In the genomic region with DNA sequence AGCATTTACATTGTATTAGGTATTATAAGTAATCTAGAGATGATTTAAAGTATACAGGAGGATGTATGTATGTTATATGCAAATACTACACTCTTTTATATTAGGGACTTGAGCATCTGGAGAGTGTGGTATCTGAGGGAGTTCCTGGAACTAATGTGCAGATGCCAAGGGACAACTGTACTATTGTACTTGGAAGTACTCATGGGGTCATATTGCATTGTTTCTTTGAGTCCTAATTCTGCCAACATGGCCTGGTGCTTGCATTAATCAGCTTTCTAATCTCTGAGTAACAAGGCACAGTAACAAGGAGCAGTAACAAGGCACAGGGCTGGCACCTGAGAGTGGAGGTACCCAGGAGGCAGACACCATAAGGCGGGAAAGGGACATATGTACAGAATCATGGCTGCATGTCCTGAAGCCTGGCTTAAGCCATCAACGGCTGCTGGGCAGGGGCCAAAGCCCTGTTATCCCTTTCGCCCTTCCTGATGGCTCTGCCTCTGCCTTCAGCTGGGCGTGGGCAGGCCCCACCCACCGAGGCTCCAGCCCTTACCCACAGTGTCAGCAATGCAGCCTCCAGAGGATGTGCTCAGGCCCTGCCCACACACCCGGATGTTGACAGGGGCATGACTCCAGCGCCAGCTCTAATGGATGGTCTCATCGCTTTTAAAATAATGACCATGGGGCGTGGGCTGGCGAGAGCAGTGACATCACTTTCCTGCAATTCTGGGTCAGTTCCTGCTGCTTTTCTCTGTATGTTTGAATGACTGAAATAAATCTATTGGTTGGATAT, we compare ENCODE assay signal across 24 cellular contexts. TPM values are rescaled to one million over a fixed set of nuclear protein-coding genes. Genes with fewer than 3 reads are reported as not detected.
DNase-seq lines count a peak whose midpoint lies in the region; ATAC-seq, FAIRE-seq and TF ChIP-seq lines count a peak whose summit lies in the region.
"Had no signal": no experiment of that assay in that cellular context is flagged by ENCODE, and none has a peak within 500 bp of the region (broad histone marks: within the 10 kb centered on the region; RNA-seq: fewer than 3 reads in every experiment).

No MANE protein-coding gene starts in this region.

- no peak for ATAC-seq in GM18498 (IDR thresholded peaks at IDR 0.05; ENCODE audit: unreplicated experiment)
- ATAC-seq: activated naive CD4-positive, alpha-beta T cell treated with anti-CD3 and anti-CD28 coated beads, Interleukin-2, amount 50 U/mL, for 72 hours; sciatic nerve had no signal

- H3K4me2 ChIP-seq in endothelial cell of umbilical vein (ENCODE audit: insufficient read depth, low read length): no peak overlapping the region
- H3K4me2 ChIP-seq in skeletal muscle satellite cell (ENCODE audit: low read length): peak overlapping the region; percentile 36

- H3K9ac ChIP-seq in endothelial cell of umbilical vein (replicated peaks; ENCODE audit: extremely low read depth, insufficient read depth, low read length) (no peak overlapping the region), skeletal muscle satellite cell (ENCODE audit: low read depth, low read length) (no peak overlapping the region)

- no TSS peak for BruUV-seq in endothelial cell of umbilical vein (replicated peaks; lab: Mats Ljungman, UMichigan)

- FAIRE-seq in H54 (lab: Jason Lieb, UNC) (no peak), endothelial cell of umbilical vein (lab: Jason Lieb, UNC) (peak; percentile 63)
- FAIRE-seq: frontal cortex had no signal

- dilution Hi-C loops in endothelial cell of umbilical vein (cut with MboI; ENCODE audit: extremely low pct_ligation_motif_present, low sequenced_read_pairs): no loop called here

- POLR2A ChIA-PET in endothelial cell of umbilical vein (lab: Charles Lee): no interaction called here

- H3K79me2 ChIP-seq in endothelial cell of umbilical vein (ENCODE audit: control insufficient read depth, insufficient read depth, low read length): no peaks in the 10 kb centered on the region

- H3K9me3 ChIP-seq in endothelial cell of umbilical vein (replicated peaks; ENCODE audit: control insufficient read depth, insufficient read depth, low read length) (no peaks in the 10 kb centered on the region), skeletal muscle satellite cell (replicated peaks; ENCODE audit: low read length) (no peaks in the 10 kb centered on the region)
- H3K9me3 ChIP-seq: HAP-1, neutrophil, thoracic aorta had no signal

- intact Hi-C loops in endothelial cell of umbilical vein (cut with micrococcal nuclease): no loop called here

- peaks cover 11% of the 10 kb centered on the region for H3K4me1 ChIP-seq in endothelial cell of umbilical vein (ENCODE audit: control insufficient read depth, extremely low read depth, insufficient read depth, low read length)
- H3K4me1 ChIP-seq in skeletal muscle satellite cell (ENCODE audit: control insufficient read depth, insufficient read depth, low read length): peaks cover 16% of the 10 kb centered on the region
- H3K4me1 ChIP-seq: HAP-1 had no signal

- H3K36me3 ChIP-seq in endothelial cell of umbilical vein (ENCODE audit: control insufficient read depth in 2 of 2, extremely low read depth in 1 of 2, insufficient read depth in 2 of 2, low read length in 2 of 2) (no peaks in the 10 kb centered on the region), skeletal muscle satellite cell (ENCODE audit: insufficient read depth, low read length) (peaks cover 2% of the 10 kb centered on the region)
- H3K36me3 ChIP-seq: cardiac muscle cell, HAP-1, neutrophil, thoracic aorta had no signal

- H3K4me3 ChIP-seq in endothelial cell of umbilical vein (replicated peaks in 1 of 3; ENCODE audit: insufficient read depth in 1 of 3, low read depth in 1 of 3, low read length in 3 of 3) (no peak overlapping the region), skeletal muscle satellite cell (ENCODE audit: low read length) (no peak overlapping the region)
- H3K4me3 ChIP-seq: cardiac muscle cell, HAP-1, thoracic aorta had no signal

- no peak for TF ChIP-seq POLR2A in H54 (IDR thresholded peaks at IDR 0.05; ENCODE audit: low read depth, low read length)
- TF ChIP-seq POLR2A in endothelial cell of umbilical vein (IDR thresholded peaks at IDR 0.05; ENCODE audit: low read depth, low read length): no peak

- CTCF ChIA-PET in endothelial cell of umbilical vein (lab: Charles Lee): no interaction called here

- H3K27me3 ChIP-seq in endothelial cell of umbilical vein (ENCODE audit: control insufficient read depth in 2 of 2, insufficient read depth in 2 of 2, low read length in 2 of 2) (no peaks in the 10 kb centered on the region), skeletal muscle satellite cell (ENCODE audit: control insufficient read depth, insufficient read depth, low read length) (peaks cover 3% of the 10 kb centered on the region)
- H3K27me3 ChIP-seq: cardiac muscle cell had no signal

- H2AFZ ChIP-seq in endothelial cell of umbilical vein (ENCODE audit: low read depth, low read length): peak overlapping the region; percentile 46

- H3K9me1 ChIP-seq in endothelial cell of umbilical vein (replicated peaks; ENCODE audit: control insufficient read depth, extremely low read depth, insufficient read depth, low read length): no peaks in the 10 kb centered on the region

- no peaks in the 10 kb centered on the region for H4K20me1 ChIP-seq in endothelial cell of umbilical vein (replicated peaks; ENCODE audit: control insufficient read depth, extremely low read depth, insufficient read depth, low read length)

- no peak overlapping the region for H3K27ac ChIP-seq in endothelial cell of umbilical vein (ENCODE audit: insufficient read depth, low read depth, low read length)
- no peak overlapping the region for H3K27ac ChIP-seq in caudate nucleus (ENCODE audit: low read depth, low read length)
- H3K27ac ChIP-seq: cardiac muscle cell, neutrophil, thoracic aorta had no signal

- DNase-seq in H54 (ENCODE audit: insufficient read length, low spot score): peak; percentile 49
- DNase-seq in NCI-H748 (lab: John Stamatoyannopoulos, UW; ENCODE audit: unreplicated experiment): peak; percentile 77
- DNase-seq in endothelial cell of umbilical vein (ENCODE audit: low read depth, low spot score): peak; percentile 35
- DNase-seq in caudate nucleus (lab: John Stamatoyannopoulos, UW): no peak
- DNase-seq in cerebellum (ENCODE audit: low spot score): no peak
- DNase-seq: activated CD4-positive, alpha-beta T cell treated with anti-CD3 and anti-CD28 coated beads, Interleukin-2, amount 10 ng/mL, durations not matched to agents 7 days and 5 days; C1 segment of cervical spinal cord; DND-41; endodermal cell; mesenchymal stem cell; NCI-H2107; NK-92 treated with Interleukin-12 subunit alpha and Interleukin-12 subunit beta, amount 100 ng/mL, for 24 hours; SIG-M5; stimulated activated CD4-positive, alpha-beta T cell treated with anti-CD3 and anti-CD28 coated beads, Interleukin-2, amount 100 ng/mL, for 48 hours had no signal

- no peak for TF ChIP-seq CTCF in endothelial cell of umbilical vein (IDR thresholded peaks at IDR 0.05; ENCODE audit: extremely low read depth in 1 of 2, insufficient read depth in 1 of 2, low read depth in 1 of 2, low read length in 2 of 2)

TF ChIP-seq in endothelial cell of umbilical vein, 7 proteins besides CTCF, POLR2A, EP300 and RAD21:
- no peak for TF ChIP-seq MYC (IDR thresholded peaks at IDR 0.05; ENCODE audit: low read depth, low read length)
- TF ChIP-seq JUN (IDR thresholded peaks at IDR 0.05; ENCODE audit: borderline replicate concordance, insufficient read depth, insufficient read length, low read depth): peak; percentile 28
- TF ChIP-seq FOS (IDR thresholded peaks at IDR 0.05; ENCODE audit: borderline replicate concordance, insufficient read depth, low read length): peak; percentile 48
- TF ChIP-seq, protein P1, sequence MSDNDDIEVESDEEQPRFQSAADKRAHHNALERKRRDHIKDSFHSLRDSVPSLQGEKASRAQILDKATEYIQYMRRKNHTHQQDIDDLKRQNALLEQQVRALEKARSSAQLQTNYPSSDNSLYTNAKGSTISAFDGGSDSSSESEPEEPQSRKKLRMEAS (IDR thresholded peaks at IDR 0.05; ENCODE audit: insufficient read depth, insufficient read length): no peak
- peak; percentile 18 for TF ChIP-seq GATA2 (IDR thresholded peaks at IDR 0.05; ENCODE audit: insufficient read depth, insufficient read length, low read depth, low read length)
- no peak for TF ChIP-seq POLR2AphosphoS5 (IDR thresholded peaks at IDR 0.05; ENCODE audit: insufficient read depth, low read depth, low read length)

RNA-seq across cellular contexts. Expression of a gene that starts 22.9 kb away (rescaled TPM):
- not detected in 2 replicates for total RNA-seq in endothelial cell of umbilical vein
- 0.01 and 0.02 TPM in 2 replicates for polyA plus RNA-seq in endothelial cell of umbilical vein
- not detected in 2 replicates for polyA plus RNA-seq in endothelial cell of umbilical vein (2011; cell fraction: cytosol; rRNA removed)
- 0.01 TPM in 2 replicates for polyA plus RNA-seq in endothelial cell of umbilical vein (2011; cell fraction: nucleus; rRNA removed)
- 0.36 and 0.67 TPM in 2 replicates for polyA plus RNA-seq in endothelial cell of umbilical vein (2012)
- polyA minus RNA-seq in endothelial cell of umbilical vein: not detected in 2 replicates
- polyA minus RNA-seq in endothelial cell of umbilical vein (2011; cell fraction: cytosol; rRNA and poly(A)+ RNA removed): not detected
- polyA minus RNA-seq in endothelial cell of umbilical vein (2011; cell fraction: nucleus; rRNA and poly(A)+ RNA removed): not detected in 2 replicates
- total RNA-seq in skeletal muscle satellite cell (2012; rRNA removed): 1.8 and 5.0 TPM in 2 replicates
- 7.1 TPM for total RNA-seq in cerebellum
- total RNA-seq: activated CD4-positive, alpha-beta T cell treated with anti-CD3 and anti-CD28 coated beads, Interleukin-2, amount 10 ng/mL, durations not matched to agents 7 days and 5 days; activated naive CD4-positive, alpha-beta T cell treated with anti-CD3 and anti-CD28 coated beads, Interleukin-2, amount 50 U/mL, for 72 hours had no signal
- polyA plus RNA-seq: IgD-negative memory B cell had no signal

Comparison
In these comparisons a context has a peak if more than half of its experiments do, and no peak if none do; other contexts are left out.
1. DNase-seq: peak in H54 (single experiment), NCI-H748 (single experiment) and endothelial cell of umbilical vein (single experiment); none in caudate nucleus (0 of 61) and cerebellum (single experiment).